In the genomic region with DNA sequence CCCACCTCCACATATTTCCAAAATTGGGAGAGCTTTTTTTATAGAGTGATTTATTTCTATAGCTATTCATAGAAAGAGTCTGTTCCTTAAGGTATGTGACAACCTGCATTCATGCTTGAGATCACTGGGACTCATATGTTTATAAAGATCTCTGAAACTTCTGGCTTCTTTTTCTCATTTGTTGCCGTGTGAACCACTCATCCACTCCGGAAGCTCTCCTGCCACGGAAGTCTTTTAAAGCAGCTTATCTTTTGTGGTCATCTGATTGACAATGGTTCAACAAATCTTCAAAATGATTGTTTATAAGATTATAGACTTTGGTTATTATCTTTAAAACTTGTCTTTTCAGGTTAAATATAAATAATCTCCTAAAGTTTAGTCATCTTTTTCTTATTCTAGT, we compare ENCODE assay signal across 1 cellular context.
TF ChIP-seq lines count a peak whose summit lies in the region.

No MANE protein-coding gene starts in this region.

TF ChIP-seq in GM12878, 131 proteins besides CTCF, POLR2A, EP300 and RAD21 (continued from another document):
- TF ChIP-seq, protein P1, sequence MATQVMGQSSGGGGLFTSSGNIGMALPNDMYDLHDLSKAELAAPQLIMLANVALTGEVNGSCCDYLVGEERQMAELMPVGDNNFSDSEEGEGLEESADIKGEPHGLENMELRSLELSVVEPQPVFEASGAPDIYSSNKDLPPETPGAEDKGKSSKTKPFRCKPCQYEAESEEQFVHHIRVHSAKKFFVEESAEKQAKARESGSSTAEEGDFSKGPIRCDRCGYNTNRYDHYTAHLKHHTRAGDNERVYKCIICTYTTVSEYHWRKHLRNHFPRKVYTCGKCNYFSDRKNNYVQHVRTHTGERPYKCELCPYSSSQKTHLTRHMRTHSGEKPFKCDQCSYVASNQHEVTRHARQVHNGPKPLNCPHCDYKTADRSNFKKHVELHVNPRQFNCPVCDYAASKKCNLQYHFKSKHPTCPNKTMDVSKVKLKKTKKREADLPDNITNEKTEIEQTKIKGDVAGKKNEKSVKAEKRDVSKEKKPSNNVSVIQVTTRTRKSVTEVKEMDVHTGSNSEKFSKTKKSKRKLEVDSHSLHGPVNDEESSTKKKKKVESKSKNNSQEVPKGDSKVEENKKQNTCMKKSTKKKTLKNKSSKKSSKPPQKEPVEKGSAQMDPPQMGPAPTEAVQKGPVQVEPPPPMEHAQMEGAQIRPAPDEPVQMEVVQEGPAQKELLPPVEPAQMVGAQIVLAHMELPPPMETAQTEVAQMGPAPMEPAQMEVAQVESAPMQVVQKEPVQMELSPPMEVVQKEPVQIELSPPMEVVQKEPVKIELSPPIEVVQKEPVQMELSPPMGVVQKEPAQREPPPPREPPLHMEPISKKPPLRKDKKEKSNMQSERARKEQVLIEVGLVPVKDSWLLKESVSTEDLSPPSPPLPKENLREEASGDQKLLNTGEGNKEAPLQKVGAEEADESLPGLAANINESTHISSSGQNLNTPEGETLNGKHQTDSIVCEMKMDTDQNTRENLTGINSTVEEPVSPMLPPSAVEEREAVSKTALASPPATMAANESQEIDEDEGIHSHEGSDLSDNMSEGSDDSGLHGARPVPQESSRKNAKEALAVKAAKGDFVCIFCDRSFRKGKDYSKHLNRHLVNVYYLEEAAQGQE (IDR thresholded peaks at IDR 0.05; ENCODE audit: low read depth, low read length): no peak
- TF ChIP-seq WRNIP1 (IDR thresholded peaks at IDR 0.05; ENCODE audit: borderline replicate concordance, low read depth, low read length): no peak
- TF ChIP-seq TBL1XR1 (IDR thresholded peaks at IDR 0.05; ENCODE audit: low read depth, low read length): no peak
- TF ChIP-seq GABPA (IDR thresholded peaks at IDR 0.05; ENCODE audit: low read depth): no peak
- TF ChIP-seq, protein P2, sequence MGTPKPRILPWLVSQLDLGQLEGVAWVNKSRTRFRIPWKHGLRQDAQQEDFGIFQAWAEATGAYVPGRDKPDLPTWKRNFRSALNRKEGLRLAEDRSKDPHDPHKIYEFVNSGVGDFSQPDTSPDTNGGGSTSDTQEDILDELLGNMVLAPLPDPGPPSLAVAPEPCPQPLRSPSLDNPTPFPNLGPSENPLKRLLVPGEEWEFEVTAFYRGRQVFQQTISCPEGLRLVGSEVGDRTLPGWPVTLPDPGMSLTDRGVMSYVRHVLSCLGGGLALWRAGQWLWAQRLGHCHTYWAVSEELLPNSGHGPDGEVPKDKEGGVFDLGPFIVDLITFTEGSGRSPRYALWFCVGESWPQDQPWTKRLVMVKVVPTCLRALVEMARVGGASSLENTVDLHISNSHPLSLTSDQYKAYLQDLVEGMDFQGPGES (IDR thresholded peaks at IDR 0.05): no peak
- no peak for TF ChIP-seq CEBPB (IDR thresholded peaks at IDR 0.05; ENCODE audit: borderline replicate concordance in 1 of 2, low read depth in 2 of 2, low read length in 2 of 2)
- TF ChIP-seq, protein P3, sequence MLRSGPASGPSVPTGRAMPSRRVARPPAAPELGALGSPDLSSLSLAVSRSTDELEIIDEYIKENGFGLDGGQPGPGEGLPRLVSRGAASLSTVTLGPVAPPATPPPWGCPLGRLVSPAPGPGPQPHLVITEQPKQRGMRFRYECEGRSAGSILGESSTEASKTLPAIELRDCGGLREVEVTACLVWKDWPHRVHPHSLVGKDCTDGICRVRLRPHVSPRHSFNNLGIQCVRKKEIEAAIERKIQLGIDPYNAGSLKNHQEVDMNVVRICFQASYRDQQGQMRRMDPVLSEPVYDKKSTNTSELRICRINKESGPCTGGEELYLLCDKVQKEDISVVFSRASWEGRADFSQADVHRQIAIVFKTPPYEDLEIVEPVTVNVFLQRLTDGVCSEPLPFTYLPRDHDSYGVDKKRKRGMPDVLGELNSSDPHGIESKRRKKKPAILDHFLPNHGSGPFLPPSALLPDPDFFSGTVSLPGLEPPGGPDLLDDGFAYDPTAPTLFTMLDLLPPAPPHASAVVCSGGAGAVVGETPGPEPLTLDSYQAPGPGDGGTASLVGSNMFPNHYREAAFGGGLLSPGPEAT (IDR thresholded peaks at IDR 0.05; ENCODE audit: low read depth): no peak
- TF ChIP-seq NFYA (IDR thresholded peaks at IDR 0.05; ENCODE audit: borderline replicate concordance, low read depth, low read length): no peak
